Comparison of ENCODE assay signal across 1 cellular context in the genomic region with DNA sequence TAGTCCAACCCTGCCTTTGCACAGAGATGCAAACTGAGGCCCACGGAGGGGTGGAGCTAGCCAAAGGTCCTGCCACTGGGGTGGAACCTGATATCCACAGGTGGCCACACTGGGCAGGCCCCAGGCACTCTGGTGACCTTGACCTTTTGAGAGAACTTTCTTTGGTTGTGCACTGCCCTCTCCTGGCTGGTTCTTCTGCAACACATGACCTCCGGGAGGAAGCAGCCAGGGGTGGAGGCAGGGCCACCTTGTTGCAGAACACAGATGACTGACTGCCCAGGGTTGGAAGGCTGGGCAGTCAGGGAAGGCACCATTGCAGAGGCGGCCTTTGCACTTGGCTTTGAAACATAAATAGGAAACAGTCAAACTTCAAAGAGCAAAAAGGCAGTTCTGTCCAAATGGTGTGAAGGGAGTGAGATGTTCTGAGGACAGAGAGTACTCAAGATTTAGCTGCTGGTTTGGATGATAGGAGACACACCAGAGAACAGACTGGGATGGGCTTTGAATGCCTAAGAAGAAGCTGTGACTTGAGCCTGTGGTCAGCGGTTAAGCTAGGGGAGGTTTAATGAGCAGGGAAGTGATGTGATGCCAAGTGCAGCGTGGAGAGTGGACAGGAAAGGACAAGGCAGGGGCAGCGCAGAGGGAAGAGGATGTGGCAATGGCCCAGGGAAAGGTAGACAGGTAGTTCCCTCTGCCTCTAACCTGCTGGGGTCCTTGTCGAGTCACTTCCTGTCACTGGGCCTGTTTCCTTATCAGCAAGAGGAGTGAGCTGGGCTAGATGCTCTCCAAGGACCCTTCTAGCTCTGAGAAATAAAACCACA.
TF ChIP-seq lines count a peak whose summit lies in the region.

No MANE protein-coding gene starts in this region.

TF ChIP-seq in IMR-90, 13 proteins besides CTCF, POLR2A, EP300 and RAD21:
- TF ChIP-seq CEBPB (IDR thresholded peaks at IDR 0.05; ENCODE audit: low read depth, low read length) (peak; percentile 46; the same call in 1 of the 2 replicates), NFE2L2 (IDR thresholded peaks at IDR 0.05; ENCODE audit: low read depth, low read length) (no peak), RCOR1 (IDR thresholded peaks at IDR 0.05; ENCODE audit: insufficient replicate concordance, low read length) (no peak), MAZ (IDR thresholded peaks at IDR 0.05; ENCODE audit: borderline replicate concordance, low read depth, low read length) (0 out of 2 replicates have a peak, but pooled peaks have one; percentile 24), ELK1 (IDR thresholded peaks at IDR 0.05; ENCODE audit: borderline replicate concordance, low read depth, low read length) (no peak), RFX5 (IDR thresholded peaks at IDR 0.05; ENCODE audit: low read depth, low read length) (no peak), FOS (IDR thresholded peaks at IDR 0.05; ENCODE audit: low read depth, low read length) (no peak), BHLHE40 (IDR thresholded peaks at IDR 0.05; ENCODE audit: low read depth, low read length) (no peak), CHD1 (IDR thresholded peaks at IDR 0.05; ENCODE audit: low read depth, low read length) (no peak), MAFK (IDR thresholded peaks at IDR 0.05; ENCODE audit: low read depth, low read length) (no peak), MXI1 (IDR thresholded peaks at IDR 0.05; ENCODE audit: borderline replicate concordance, low read depth, low read length) (no peak), SMC3 (IDR thresholded peaks at IDR 0.05; ENCODE audit: low read depth, low read length) (peak; percentile 90)
- TF ChIP-seq, protein P1, sequence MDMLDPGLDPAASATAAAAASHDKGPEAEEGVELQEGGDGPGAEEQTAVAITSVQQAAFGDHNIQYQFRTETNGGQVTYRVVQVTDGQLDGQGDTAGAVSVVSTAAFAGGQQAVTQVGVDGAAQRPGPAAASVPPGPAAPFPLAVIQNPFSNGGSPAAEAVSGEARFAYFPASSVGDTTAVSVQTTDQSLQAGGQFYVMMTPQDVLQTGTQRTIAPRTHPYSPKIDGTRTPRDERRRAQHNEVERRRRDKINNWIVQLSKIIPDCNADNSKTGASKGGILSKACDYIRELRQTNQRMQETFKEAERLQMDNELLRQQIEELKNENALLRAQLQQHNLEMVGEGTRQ (IDR thresholded peaks at IDR 0.05; ENCODE audit: low read depth, low read length), result peak; percentile 83
